26 cellular contexts compared by ENCODE assay signal in the genomic region with DNA sequence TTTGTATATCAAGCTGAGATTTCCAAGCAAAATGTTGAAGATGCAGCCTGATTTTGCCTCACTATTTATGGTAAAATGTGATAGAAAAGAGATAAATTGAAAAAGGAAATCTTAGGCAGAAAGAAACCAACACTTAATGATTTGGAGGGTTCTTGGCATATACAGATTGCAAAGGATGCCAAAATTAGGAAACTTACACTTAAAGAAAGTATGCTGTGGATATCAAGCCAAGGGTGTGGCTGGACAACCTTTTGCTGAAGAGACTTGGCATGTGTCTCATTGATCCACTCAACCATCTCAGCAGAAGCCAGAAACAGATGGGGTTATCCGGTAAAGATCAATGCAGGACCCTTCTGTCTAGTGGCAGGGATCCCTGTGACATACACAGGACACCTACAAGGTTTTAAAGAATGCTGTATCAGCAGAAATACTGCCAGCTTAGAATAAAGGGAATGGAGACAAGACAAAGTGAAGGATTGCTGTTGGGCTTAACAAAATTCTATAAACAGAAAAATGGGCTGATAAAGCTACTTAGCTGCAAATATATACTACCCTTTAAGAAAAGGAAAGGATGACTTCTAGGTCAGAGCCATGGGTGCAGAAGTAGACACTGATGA.
DNase-seq lines count a peak whose midpoint lies in the region; ATAC-seq, FAIRE-seq and TF ChIP-seq lines count a peak whose summit lies in the region.
"Had no signal": no experiment of that assay in that cellular context is flagged by ENCODE, and none has a peak within 500 bp of the region (broad histone marks: within the 10 kb centered on the region; RNA-seq: fewer than 3 reads in every experiment).

No MANE protein-coding gene starts in this region.

- H3K4me3 Mint-ChIP-seq in activated T-cell treated with anti-CD3 and anti-CD28 coated beads, Interleukin-2, amount 50 U/mL, for 4 hours = no peak overlapping the region
- H3K4me3 Mint-ChIP-seq: CD14-positive monocyte; CD4-positive, alpha-beta T cell; CD8-positive, alpha-beta memory T cell had no signal

- POLR2A ChIA-PET in HepG2 (lab: Yijun Ruan, JAX) (no interaction called here), K562 (lab: Yijun Ruan, JAX) (no interaction called here)

- H3K79me2 ChIP-seq in HepG2 (ENCODE audit: insufficient read depth, low read length) (no peaks in the 10 kb centered on the region), K562 (ENCODE audit: control insufficient read depth, insufficient read depth, low read length) (no peaks in the 10 kb centered on the region)

- in situ Hi-C loops in HepG2 (cut with HindIII; ENCODE audit: extremely low pct_ligation_motif_present, low pct_unique_long_range_greater_than_20kb) (no loop called here), K562 (cut with MboI) (no loop called here), HAP-1 (cut with MboI; ENCODE audit: low sequenced_read_pairs) (no loop called here)

- ATAC-seq in HepG2 (no peak), right lobe of liver (no peak), K562 (no peak)
- ATAC-seq in activated T-cell treated with anti-CD3 and anti-CD28 coated beads, Interleukin-2, amount 50 U/mL, for 4 hours = no peak
- ATAC-seq: GM12878 had no signal

- H3K9me1 ChIP-seq in K562 (ENCODE audit: control insufficient read depth, insufficient read depth, low read length) = no peaks in the 10 kb centered on the region

- BruUV-seq in HepG2 (replicated peaks; lab: Mats Ljungman, UMichigan) (no TSS peak), K562 (replicated peaks; lab: Mats Ljungman, UMichigan) (no TSS peak)

- H3K9ac ChIP-seq in HepG2 (ENCODE audit: insufficient read depth, low read depth, low read length) (no peak overlapping the region), K562 (ENCODE audit: insufficient read depth in 1 of 2, low read depth in 2 of 2, low read length in 2 of 2) (no peak overlapping the region)
- H3K9ac ChIP-seq: BLaER1 treated with 17β-estradiol and CSF1 and Interleukin-3, amounts not matched to agents 10 nM and 100 nM; GM23248 had no signal

- no peaks in the 10 kb centered on the region for H3K9me3 ChIP-seq in HepG2 (ENCODE audit: low read length)
- H3K9me3 ChIP-seq in right lobe of liver = no peaks in the 10 kb centered on the region
- no peaks in the 10 kb centered on the region for H3K9me3 ChIP-seq in K562 (replicated peaks; ENCODE audit: control insufficient read depth, insufficient read depth, low read depth, low read length)
- no peaks in the 10 kb centered on the region for H3K9me3 ChIP-seq in HAP-1
- H3K9me3 ChIP-seq: BE2C had no signal

- FAIRE-seq in HepG2 (lab: Jason Lieb, UNC) = peak; percentile 30
- no peak for FAIRE-seq in K562 (lab: Jason Lieb, UNC)
- FAIRE-seq: A204.1, D721Med, GM12878, GM19239, H54 had no signal

- CTCF ChIA-PET in HepG2 (lab: Yijun Ruan, JAX; ENCODE audit: low intra/inter-chr PET ratio, low total read pairs) = no interaction called here
- CTCF ChIA-PET in K562 (lab: Yijun Ruan, JAX; ENCODE audit: low intra/inter-chr PET ratio) = no interaction called here

- intact Hi-C loops in HepG2 (cut with micrococcal nuclease; ENCODE audit: unreplicated experiment) = no loop called here
- intact Hi-C loops in right lobe of liver (cut with DNase I) = no loop called here
- intact Hi-C loops in K562 (cut with micrococcal nuclease) = no loop called here

- TF ChIP-seq CTCF in HepG2 (CRISPR knock-in tag; IDR thresholded peaks at IDR 0.05) (no peak), right lobe of liver (IDR thresholded peaks at IDR 0.05) (no peak), K562 (IDR thresholded peaks at IDR 0.05 in 2 of 3, conservative IDR thresholded peaks at IDR 0.05 in 1 of 3; ENCODE audit: insufficient read depth in 2 of 3, low read depth in 1 of 3, low read length in 3 of 3) (no peak), fibroblast of the aortic adventitia (IDR thresholded peaks at IDR 0.05; ENCODE audit: insufficient read depth, low read length) (no peak)

- 89% methylated on average over 1 of the region's 1 CpG for WGBS in HepG2 (ENCODE audit: low lambda C conversion rate)
- WGBS in right lobe of liver (ENCODE audit: insufficient coverage, low coverage, low lambda C conversion rate, missing lambda C conversion rate) = no CpG with 5 or more reads among the region's 1 CpG
- WGBS in K562 (ENCODE audit: insufficient coverage, low coverage, missing lambda C conversion rate) = 0% methylated on average over 1 of the region's 1 CpG

- H3K4me1 ChIP-seq in HepG2 (ENCODE audit: insufficient read depth, low read length) (no peaks in the 10 kb centered on the region), right lobe of liver (no peaks in the 10 kb centered on the region), K562 (replicated peaks in 1 of 2; ENCODE audit: control insufficient read depth in 2 of 2, insufficient read depth in 2 of 2, low read length in 2 of 2) (no peaks in the 10 kb centered on the region), HAP-1 (no peaks in the 10 kb centered on the region)
- H3K4me1 ChIP-seq: BE2C had no signal

- H3K27me3 Mint-ChIP-seq in activated T-cell treated with anti-CD3 and anti-CD28 coated beads, Interleukin-2, amount 50 U/mL, for 4 hours (ENCODE audit: low read depth) = no peaks in the 10 kb centered on the region
- H3K27me3 Mint-ChIP-seq: CD4-positive, alpha-beta T cell; CD8-positive, alpha-beta memory T cell had no signal

- TF ChIP-seq EP300 in HepG2 (IDR thresholded peaks at IDR 0.05; ENCODE audit: low read depth in 2 of 2, low read length in 2 of 2) (no peak), HepG2 (CRISPR knock-in tag; IDR thresholded peaks at IDR 0.05; ENCODE audit: borderline replicate concordance) (no peak), K562 (IDR thresholded peaks at IDR 0.05; ENCODE audit: low read length) (no peak)

- H3K36me3 Mint-ChIP-seq in activated T-cell treated with anti-CD3 and anti-CD28 coated beads, Interleukin-2, amount 50 U/mL, for 4 hours (ENCODE audit: insufficient read depth) = peaks cover 6% of the 10 kb centered on the region
- H3K36me3 Mint-ChIP-seq: CD14-positive monocyte had no signal

- H3K4me2 ChIP-seq in HepG2 (ENCODE audit: low read depth, low read length) = no peak overlapping the region
- no peak overlapping the region for H3K4me2 ChIP-seq in K562 (ENCODE audit: insufficient read depth, low read length)
- H3K4me2 ChIP-seq: BLaER1 treated with 17β-estradiol and CSF1 and Interleukin-3, amounts not matched to agents 10 nM and 100 nM had no signal

- no peak for DNase-seq in HepG2 (ENCODE audit: low spot score)
- no peak for DNase-seq in right lobe of liver
- DNase-seq in K562 (ENCODE audit: extremely low read depth in 1 of 4, low spot score in 3 of 4) = no peak
- DNase-seq in fibroblast of the aortic adventitia (ENCODE audit: low read depth) = peak; percentile 51
- DNase-seq in HAP-1 (ENCODE audit: low spot score in 2 of 2) = no peak
- DNase-seq in activated T-cell treated with anti-CD3 and anti-CD28 coated beads, Interleukin-2, amount 50 U/mL, for 4 hours = no peak
- DNase-seq in hippocampal formation (lab: John Stamatoyannopoulos, UW) = no peak
- DNase-seq: ACHN; AML-193; BE2C; CD4-positive, alpha-beta T cell; CD8-positive, alpha-beta memory T cell; DMS 273 treated with DMSO at 0.1 percent for 48 hours; DMS79; EL; GDM1; GM23248; HCEC 1CT had no signal

- H3K27ac ChIP-seq in HepG2 (ENCODE audit: extremely low read length, insufficient read depth, low read length) = no peak overlapping the region
- H3K27ac ChIP-seq in right lobe of liver = no peak overlapping the region
- no peak overlapping the region for H3K27ac ChIP-seq in K562 (ENCODE audit: extremely low read depth, low read depth, low read length)
- H3K27ac ChIP-seq: 22Rv1; BLaER1 treated with 17β-estradiol and CSF1 and Interleukin-3, amounts not matched to agents 10 nM and 100 nM; GM23248 had no signal

- H3K27me3 ChIP-seq in HepG2 (ENCODE audit: control insufficient read depth in 1 of 2, insufficient read depth in 2 of 2, low read length in 2 of 2) (no peaks in the 10 kb centered on the region), right lobe of liver (no peaks in the 10 kb centered on the region), K562 (ENCODE audit: control insufficient read depth in 2 of 2, insufficient read depth in 2 of 2, low read length in 2 of 2) (no peaks in the 10 kb centered on the region), HAP-1 (ENCODE audit: low read depth) (no peaks in the 10 kb centered on the region)
- H3K27me3 ChIP-seq: BE2C; BLaER1 treated with 17β-estradiol and CSF1 and Interleukin-3, amounts not matched to agents 10 nM and 100 nM had no signal

- peaks cover 9% of the 10 kb centered on the region for H3K9me3 Mint-ChIP-seq in activated T-cell treated with anti-CD3 and anti-CD28 coated beads, Interleukin-2, amount 50 U/mL, for 4 hours

- TF ChIP-seq RAD21 in HepG2 (CRISPR knock-in tag; IDR thresholded peaks at IDR 0.05) = no peak
- no peak for TF ChIP-seq RAD21 in K562 (CRISPR knock-in tag; conservative IDR thresholded peaks at IDR 0.05 in 1 of 2, IDR thresholded peaks at IDR 0.05 in 1 of 2)

- no peak overlapping the region for H2AFZ ChIP-seq in HepG2 (ENCODE audit: low read length)
- no peak overlapping the region for H2AFZ ChIP-seq in K562 (ENCODE audit: low read depth, low read length)
- H2AFZ ChIP-seq: GM23248 had no signal

- no peaks in the 10 kb centered on the region for H3K4me1 Mint-ChIP-seq in activated T-cell treated with anti-CD3 and anti-CD28 coated beads, Interleukin-2, amount 50 U/mL, for 4 hours (ENCODE audit: low read depth)
- H3K4me1 Mint-ChIP-seq: CD14-positive monocyte; CD8-positive, alpha-beta memory T cell had no signal

- no peaks in the 10 kb centered on the region for H3K36me3 ChIP-seq in HepG2 (replicated peaks in 1 of 2; ENCODE audit: control insufficient read depth in 1 of 2, insufficient read depth in 2 of 2, low read length in 2 of 2)
- H3K36me3 ChIP-seq in right lobe of liver = no peaks in the 10 kb centered on the region
- no peaks in the 10 kb centered on the region for H3K36me3 ChIP-seq in K562 (ENCODE audit: control insufficient read depth, insufficient read depth, low read length)
- no peaks in the 10 kb centered on the region for H3K36me3 ChIP-seq in HAP-1 (replicated peaks)
- H3K36me3 ChIP-seq: BE2C; BLaER1 treated with 17β-estradiol and CSF1 and Interleukin-3, amounts not matched to agents 10 nM and 100 nM had no signal

- H4K20me1 ChIP-seq in HepG2 (ENCODE audit: insufficient read depth, low read length) (no peaks in the 10 kb centered on the region), K562 (replicated peaks; ENCODE audit: control insufficient read depth, insufficient read depth, low read length) (no peaks in the 10 kb centered on the region; the same call in 1 of the 2 replicates)
- H4K20me1 ChIP-seq: BLaER1 treated with 17β-estradiol and CSF1 and Interleukin-3, amounts not matched to agents 10 nM and 100 nM had no signal

- H3K4me3 ChIP-seq in HepG2 (replicated peaks in 1 of 3; ENCODE audit: insufficient read depth in 1 of 3, low read depth in 2 of 3, low read length in 3 of 3) (no peak overlapping the region), right lobe of liver (no peak overlapping the region), K562 (no peak overlapping the region), fibroblast of the aortic adventitia (ENCODE audit: low read depth, low read length) (no peak overlapping the region), HAP-1 (no peak overlapping the region)
- H3K4me3 ChIP-seq: BLaER1 treated with 17β-estradiol and CSF1 and Interleukin-3, amounts not matched to agents 10 nM and 100 nM; GM12878; GM23248 had no signal

- TF ChIP-seq POLR2A in HepG2 (IDR thresholded peaks at IDR 0.05; ENCODE audit: insufficient read depth in 1 of 2, low read depth in 2 of 2, low read length in 2 of 2) (no peak), right lobe of liver (IDR thresholded peaks at IDR 0.05) (no peak), K562 (conservative IDR thresholded peaks at IDR 0.05) (no peak)
